Comparison of ENCODE assay signal across 11 cellular contexts in the genomic region with DNA sequence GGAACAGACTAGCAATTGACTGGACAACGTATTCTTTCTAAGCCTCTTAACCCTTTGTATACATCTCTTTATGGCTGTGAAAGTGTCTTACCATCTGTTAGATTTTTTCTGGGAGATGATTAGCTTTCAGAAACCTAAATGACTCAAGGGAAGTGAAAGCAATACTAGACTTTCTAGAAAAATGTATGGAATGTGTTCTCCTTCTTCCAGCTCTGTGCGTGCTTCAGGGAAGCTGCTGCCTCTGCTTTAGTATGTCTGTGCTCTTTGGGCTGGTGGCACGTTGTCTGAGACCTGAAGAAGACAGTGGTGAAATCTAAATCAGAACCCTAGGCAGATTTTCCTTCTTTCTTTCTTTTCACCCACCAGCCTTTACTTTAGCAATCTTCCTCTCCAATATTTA.
A peak's percentile ranks its signal among the peaks of the same experiment; 100 is the strongest.
DNase-seq lines count a peak whose midpoint lies in the region; TF ChIP-seq lines count a peak whose summit lies in the region.
"Had no signal": no experiment of that assay in that cellular context is flagged by ENCODE, and none has a peak within 500 bp of the region (broad histone marks: within the 10 kb centered on the region; RNA-seq: fewer than 3 reads in every experiment).

No MANE protein-coding gene starts in this region.

- DNase-seq in GM03348 (ENCODE audit: low spot score) (peak; percentile 66), kidney tubule cell (ENCODE audit: low spot score) (peak; percentile 42), OCI-M2 (lab: John Stamatoyannopoulos, UW; ENCODE audit: unreplicated experiment) (no peak), anterior cingulate cortex (lab: John Stamatoyannopoulos, UW) (no peak), NCI-H774 (lab: John Stamatoyannopoulos, UW) (no peak), endothelial cell (ENCODE audit: low spot score) (no peak)
- DNase-seq: MV-4-11, NCI-H748 treated with DMSO at 0.1 percent for 48 hours had no signal

- H3K27ac ChIP-seq in skeletal muscle tissue (ENCODE audit: low read depth, low read length), result peak overlapping the region; percentile 57

- peaks cover 31% of the 10 kb centered on the region for H3K4me1 Mint-ChIP-seq in brain
- H3K4me1 Mint-ChIP-seq in endothelial cell (ENCODE audit: unreplicated experiment), result peaks cover 17% of the 10 kb centered on the region

- H3K36me3 Mint-ChIP-seq in brain (no peaks in the 10 kb centered on the region), endothelial cell (ENCODE audit: low read depth, unreplicated experiment) (no peaks in the 10 kb centered on the region)

- H3K27ac Mint-ChIP-seq in brain (peak overlapping the region in 3 of 5 experiments; percentile 46 to 82 (median 49)), endothelial cell (ENCODE audit: unreplicated experiment) (no peak overlapping the region)
- H3K27ac Mint-ChIP-seq: T-helper 2 cell treated with Interferon-gamma antibody and Interleukin-4, amounts not matched to agents 5 μg/mL and 100 μg/mL, for 36 hours had no signal

- H3K4me3 Mint-ChIP-seq in brain (no peak overlapping the region), endothelial cell (ENCODE audit: unreplicated experiment) (no peak overlapping the region)
- H3K4me3 Mint-ChIP-seq: T-helper 2 cell treated with Interferon-gamma antibody and Interleukin-4, amounts not matched to agents 5 μg/mL and 100 μg/mL, for 36 hours had no signal

- TF ChIP-seq CTCF in brain (conservative IDR thresholded peaks at IDR 0.05) (no peak), endothelial cell (IDR thresholded peaks at IDR 0.05; ENCODE audit: unreplicated experiment) (no peak)

- H3K9ac ChIP-seq in skeletal muscle tissue (ENCODE audit: low read depth in 1 of 3, low read length in 3 of 3), result peak overlapping the region in 1 of 3 donors; percentile 6

- H3K9me3 ChIP-seq in skeletal muscle tissue (ENCODE audit: control insufficient read depth in 3 of 3, low read length in 3 of 3), result no peaks in the 10 kb centered on the region

- no peak overlapping the region for H3K4me3 ChIP-seq in skeletal muscle tissue (ENCODE audit: low read length in 3 of 3)

- H3K9me3 Mint-ChIP-seq in brain, result peaks cover 0 to 7% (median 0%) of the 10 kb centered on the region in 5 experiments
- no peaks in the 10 kb centered on the region for H3K9me3 Mint-ChIP-seq in endothelial cell (ENCODE audit: unreplicated experiment)
- H3K9me3 Mint-ChIP-seq: T-helper 2 cell treated with Interferon-gamma antibody and Interleukin-4, amounts not matched to agents 5 μg/mL and 100 μg/mL, for 36 hours had no signal

- H3K27me3 Mint-ChIP-seq in brain (peaks cover 7% of the 10 kb centered on the region), endothelial cell (ENCODE audit: unreplicated experiment) (peaks cover 2% of the 10 kb centered on the region)

- H3K36me3 ChIP-seq in skeletal muscle tissue (ENCODE audit: control insufficient read depth in 3 of 3, insufficient read depth in 3 of 3, low read length in 3 of 3), result no peaks in the 10 kb centered on the region

- no peaks in the 10 kb centered on the region for H3K27me3 ChIP-seq in skeletal muscle tissue (ENCODE audit: control insufficient read depth in 3 of 3, insufficient read depth in 3 of 3, low read length in 3 of 3)

- peaks cover 0 to 18% (median 11%) of the 10 kb centered on the region in 3 donors for H3K4me1 ChIP-seq in skeletal muscle tissue (ENCODE audit: control insufficient read depth in 3 of 3, insufficient read depth in 3 of 3, low read length in 3 of 3)

Comparison
In these comparisons a context has a peak if more than half of its experiments do, and no peak if none do; other contexts are left out.
1. DNase-seq: peak in GM03348 (single experiment) and kidney tubule cell (single experiment); none in OCI-M2 (single experiment), anterior cingulate cortex (0 of 58), NCI-H774 (single experiment) and endothelial cell (single experiment).